Comparison of ENCODE assay signal across 20 cellular contexts in the genomic region with DNA sequence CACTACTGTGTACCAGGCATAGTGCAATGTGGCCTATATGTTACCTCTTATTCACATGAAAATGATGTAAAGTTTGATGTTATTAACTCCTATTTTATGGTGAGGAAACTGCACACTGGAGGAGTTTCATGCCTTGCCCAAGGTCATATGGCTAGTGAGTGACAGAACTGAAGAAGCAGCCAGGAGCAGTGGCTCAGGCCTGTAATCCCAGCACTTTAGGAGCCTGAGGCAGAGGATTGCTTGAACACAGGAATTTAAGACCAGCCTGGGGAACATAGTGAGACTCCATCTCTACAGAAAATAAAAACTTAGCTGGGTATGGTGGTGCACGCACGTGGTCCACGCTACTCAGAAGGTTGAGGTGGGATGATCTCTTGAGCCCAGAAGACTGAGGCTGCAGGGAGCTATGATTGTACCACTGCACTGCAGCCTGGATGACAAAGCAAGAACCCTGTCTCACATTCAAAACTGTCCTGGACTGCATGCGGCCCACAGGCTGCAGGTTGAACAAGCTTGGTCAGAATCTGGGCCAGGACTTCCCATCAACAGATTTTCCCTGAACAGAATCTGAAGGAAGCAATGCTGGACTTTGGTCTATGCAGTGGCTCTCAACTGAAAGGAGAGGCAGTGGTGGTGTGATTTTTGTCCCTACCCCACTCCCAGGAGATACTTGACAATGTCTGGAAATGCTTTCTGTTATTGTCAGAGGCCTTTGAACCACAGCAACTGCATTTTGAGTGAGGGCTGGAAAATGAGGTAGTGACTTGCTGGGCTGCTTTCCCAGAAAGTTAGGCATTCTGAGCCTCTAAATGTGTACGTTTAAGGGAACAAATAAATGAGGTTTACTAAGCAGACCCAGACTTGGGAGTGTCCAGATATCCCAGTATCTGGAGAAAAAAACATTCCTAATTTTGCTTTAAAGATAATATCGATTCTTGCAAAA.
"Had no signal": no experiment of that assay in that cellular context is flagged by ENCODE, and none has a peak within 500 bp of the region (broad histone marks: within the 10 kb centered on the region; RNA-seq: fewer than 3 reads in every experiment).

No MANE protein-coding gene starts in this region.

- ATAC-seq: foreskin keratinocyte; gastroesophageal sphincter; left cardiac atrium; left lung; mucosa of descending colon; natural killer cell treated with Interleukin-12 subunit alpha and Interleukin-12 subunit beta and Interleukin-15 and Interleukin-18, amount 100 ng/mL, for 72 hours; sciatic nerve; stimulated activated naive CD8-positive, alpha-beta T cell treated with anti-CD3 and anti-CD28 coated beads, Interleukin-15, amount 100 ng/mL, for 72 hours; upper lobe of right lung had no signal

- DNase-seq: effector memory CD4-positive, alpha-beta T cell; foreskin keratinocyte; heart left ventricle; kidney; left cardiac atrium; left lung; mesenchymal stem cell; mucosa of descending colon; naive B cell; stimulated activated CD4-positive, alpha-beta T cell treated with anti-CD3 and anti-CD28 coated beads, Interleukin-12 subunit alpha, Interleukin-12 subunit beta, amount 100 ng/mL, for 4 hours; stimulated activated CD4-positive, alpha-beta T cell treated with anti-CD3 and anti-CD28 coated beads, Interleukin-1b, Interleukin-23, amount 100 ng/mL, for 48 hours; stimulated activated CD4-positive, alpha-beta T cell treated with anti-CD3 and anti-CD28 coated beads, Interleukin-4, amount 100 ng/mL, for 1 hour; stimulated activated CD8-positive, alpha-beta memory T cell treated with anti-CD3 and anti-CD28 coated beads, Interleukin-4, amount 100 ng/mL, for 48 hours; stimulated activated naive CD4-positive, alpha-beta T cell; stimulated activated naive CD8-positive, alpha-beta T cell treated with anti-CD3 and anti-CD28 coated beads, Interleukin-15, amount 100 ng/mL, for 72 hours; transverse colon; upper lobe of right lung had no signal
